Comparison of ENCODE assay signal across 20 cellular contexts in genomic region chr1:215476541-215476940, GRCh38.
DNase-seq lines count a peak whose midpoint lies in the region; ATAC-seq, FAIRE-seq and TF ChIP-seq lines count a peak whose summit lies in the region.
"Had no signal": no experiment of that assay in that cellular context is flagged by ENCODE, and none has a peak within 500 bp of the region (broad histone marks: within the 10 kb centered on the region; RNA-seq: fewer than 3 reads in every experiment).

No MANE protein-coding gene starts in this region.

- no TSS peak for BruUV-seq in MCF 10A (replicated peaks; lab: Mats Ljungman, UMichigan)

- H3K36me3 ChIP-seq in breast epithelium (no peaks in the 10 kb centered on the region), adipocyte (ENCODE audit: control insufficient read depth, insufficient read depth, low read length, severe bottlenecking) (no peaks in the 10 kb centered on the region)
- H3K36me3 ChIP-seq: neural progenitor cell, thyroid gland had no signal

- DNase-seq in MCF 10A (ENCODE audit: unreplicated experiment): no peak
- no peak for DNase-seq in breast epithelium (ENCODE audit: low spot score in 2 of 2)
- DNase-seq in adipocyte (ENCODE audit: low read depth): no peak
- DNase-seq in glomerular visceral epithelial cell (ENCODE audit: extremely low spot score): peak; percentile 2
- DNase-seq in activated effector memory CD4-positive, alpha-beta T cell treated with anti-CD3 and anti-CD28 coated beads, Interleukin-2, amount 50 U/mL, for 16 hours: no peak
- no peak for DNase-seq in retina
- no peak for DNase-seq in RCC 7860 (ENCODE audit: low spot score)
- DNase-seq: activated CD8-positive, alpha-beta memory T cell treated with anti-CD3 and anti-CD28 coated beads for 24 hours; CD8-positive, alpha-beta T cell; central memory CD4-positive, alpha-beta T cell; effector CD8-positive, alpha-beta T cell; NCI-H1694 treated with DMSO at 0.1 percent for 48 hours; SIG-M5; stimulated activated naive B cell treated with anti-CD40 and anti-IgM and Interleukin-4, amounts not matched to agents 10 μg/mL and 1 μg/mL and 100 μg/mL, for 72 hours; T-helper 2 cell; thyroid gland had no signal

- FAIRE-seq in RCC 7860 (lab: Jason Lieb, UNC): no peak
- FAIRE-seq: GM18507 had no signal

- H3K9ac ChIP-seq in adipocyte (ENCODE audit: low read length): no peak overlapping the region
- H3K9ac ChIP-seq: neural progenitor cell had no signal

- H3K4me3 Mint-ChIP-seq in MCF 10A (ENCODE audit: unreplicated experiment): peak overlapping the region; percentile 10
- H3K4me3 Mint-ChIP-seq: CD8-positive, alpha-beta T cell; neural progenitor cell; stimulated activated naive B cell treated with anti-CD40 and anti-IgM and Interleukin-4, amounts not matched to agents 10 μg/mL and 1 μg/mL and 100 μg/mL, for 72 hours had no signal

- H3K9me3 ChIP-seq in breast epithelium: peaks cover 14 to 15% of the 10 kb centered on the region in 2 donors
- peaks cover 23% of the 10 kb centered on the region for H3K9me3 ChIP-seq in adipocyte (ENCODE audit: control insufficient read depth, low read length)
- H3K9me3 ChIP-seq: thyroid gland had no signal

- H3K27ac Mint-ChIP-seq in MCF 10A (ENCODE audit: low read depth, unreplicated experiment): peak overlapping the region; percentile 88
- H3K27ac Mint-ChIP-seq: CD8-positive, alpha-beta T cell; neural progenitor cell; stimulated activated naive B cell treated with anti-CD40 and anti-IgM and Interleukin-4, amounts not matched to agents 10 μg/mL and 1 μg/mL and 100 μg/mL, for 72 hours had no signal

- intact Hi-C loops in MCF 10A (cut with micrococcal nuclease) (no loop called here), breast epithelium (cut with DNase I; ENCODE audit: low total_unique reads) (no loop called here)

- H3K4me1 Mint-ChIP-seq in MCF 10A (ENCODE audit: insufficient read depth, unreplicated experiment): peaks cover 39% of the 10 kb centered on the region
- H3K4me1 Mint-ChIP-seq: neural progenitor cell; stimulated activated naive B cell treated with anti-CD40 and anti-IgM and Interleukin-4, amounts not matched to agents 10 μg/mL and 1 μg/mL and 100 μg/mL, for 72 hours had no signal

- H3K4me1 ChIP-seq in breast epithelium: no peaks in the 10 kb centered on the region
- peaks cover 27% of the 10 kb centered on the region for H3K4me1 ChIP-seq in adipocyte (ENCODE audit: control insufficient read depth, insufficient read depth, low read length)
- H3K4me1 ChIP-seq: neural progenitor cell, thyroid gland had no signal

- H3K9me3 Mint-ChIP-seq in MCF 10A (ENCODE audit: unreplicated experiment): peaks cover 7% of the 10 kb centered on the region
- H3K9me3 Mint-ChIP-seq: neural progenitor cell had no signal

- TF ChIP-seq POLR2A in breast epithelium (IDR thresholded peaks at IDR 0.05): no peak

- no peaks in the 10 kb centered on the region for H3K27me3 Mint-ChIP-seq in MCF 10A (ENCODE audit: insufficient read depth, unreplicated experiment)
- H3K27me3 Mint-ChIP-seq: stimulated activated naive B cell treated with anti-CD40 and anti-IgM and Interleukin-4, amounts not matched to agents 10 μg/mL and 1 μg/mL and 100 μg/mL, for 72 hours had no signal

- CTCF ChIA-PET in MCF 10A (lab: Yijun Ruan, JAX): interaction anchor here (0.6 to 2.5 kb wide), 6 partner anchors 9 to 860 kb away, joined by 3 to 11 read pairs (median 4); no protein-coding TSS in a partner anchor

- H3K27me3 ChIP-seq in breast epithelium (no peaks in the 10 kb centered on the region), adipocyte (replicated peaks; ENCODE audit: control insufficient read depth, insufficient read depth, low read length) (no peaks in the 10 kb centered on the region)
- H3K27me3 ChIP-seq: neural progenitor cell, thyroid gland had no signal

- no peak overlapping the region for H3K27ac ChIP-seq in breast epithelium
- H3K27ac ChIP-seq: neural progenitor cell, thyroid gland had no signal

- no peak for TF ChIP-seq CTCF in MCF 10A (IDR thresholded peaks at IDR 0.05; ENCODE audit: unreplicated experiment)
- TF ChIP-seq CTCF in breast epithelium (IDR thresholded peaks at IDR 0.05): no peak

- ATAC-seq in GM18858 (IDR thresholded peaks at IDR 0.05; ENCODE audit: unreplicated experiment): no peak
- ATAC-seq: activated CD4-positive, CD25-positive, alpha-beta regulatory T cell treated with anti-CD3 and anti-CD28 coated beads, Interleukin-2, amount 50 U/mL, for 24 hours; CD8-positive, alpha-beta T cell; stimulated activated naive B cell treated with anti-CD40 and anti-IgM and Interleukin-4, amounts not matched to agents 10 μg/mL and 1 μg/mL and 100 μg/mL, for 72 hours had no signal

- POLR2A ChIA-PET in MCF 10A (lab: Yijun Ruan, JAX): interaction anchor here (0.6 to 3.1 kb wide), 29 partner anchors 9 to 1037 kb away, joined by 3 to 28 read pairs (median 4); partner anchors contain the start of gene KCTD3

- no peaks in the 10 kb centered on the region for H3K36me3 Mint-ChIP-seq in MCF 10A (ENCODE audit: insufficient read depth, unreplicated experiment)
- H3K36me3 Mint-ChIP-seq: CD8-positive, alpha-beta T cell; neural progenitor cell had no signal

- H3K4me3 ChIP-seq in breast epithelium (no peak overlapping the region), adipocyte (ENCODE audit: low read length) (peak overlapping the region; percentile 8)
- H3K4me3 ChIP-seq: neural progenitor cell, thyroid gland had no signal
